8 cellular contexts compared by ENCODE assay signal in the genomic region with DNA sequence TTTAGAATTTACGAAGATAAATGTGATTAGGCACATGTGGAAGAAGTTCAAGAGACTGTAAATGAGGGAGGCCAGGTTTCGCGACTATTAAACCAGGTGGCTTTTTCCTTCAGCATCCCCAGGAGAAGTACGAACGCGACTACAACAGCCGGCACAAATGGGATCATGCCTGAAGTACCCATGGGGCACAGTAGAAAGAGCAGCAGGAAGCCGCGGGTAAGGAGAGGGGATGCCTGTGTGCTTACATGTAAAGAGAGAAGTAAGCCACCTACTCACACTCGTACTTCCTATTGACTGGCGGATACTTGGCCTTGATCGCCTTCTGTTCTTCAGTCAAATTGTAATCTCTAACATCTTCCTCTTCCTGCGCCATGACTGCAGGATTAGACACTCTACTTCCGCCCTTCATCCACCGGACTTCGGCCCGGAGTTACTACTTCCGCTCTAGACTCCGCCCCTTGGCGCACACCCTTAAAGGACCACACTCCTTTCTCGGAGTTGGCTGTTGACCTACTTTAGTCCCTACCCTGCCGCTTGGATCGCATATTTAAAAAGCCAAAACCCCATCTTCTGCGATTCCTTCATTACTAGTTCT. TPM values are rescaled to one million over a fixed set of nuclear protein-coding genes. Genes with fewer than 3 reads are reported as not detected.
DNase-seq lines count a peak whose midpoint lies in the region; ATAC-seq and TF ChIP-seq lines count a peak whose summit lies in the region.

A gene (minus strand): TSS at position 394 of the 595 bp plus-strand sequence. CDS start 21 bp downstream, at position 373.

- H3K9me3 Mint-ChIP-seq in nephron progenitor cell, result no peaks in the 10 kb centered on the region
- no peaks in the 10 kb centered on the region for H3K9me3 Mint-ChIP-seq in stimulated activated naive CD8-positive, alpha-beta T cell treated with anti-CD3 and anti-CD28 coated beads, Interleukin-15, amount 100 ng/mL, for 72 hours

- H3K4me3 Mint-ChIP-seq in nephron progenitor cell, result peak within 1 kb of the TSS; percentile 97
- peak within 1 kb of the TSS; percentile 88 to 91 for H3K4me3 Mint-ChIP-seq in stimulated activated naive CD8-positive, alpha-beta T cell treated with anti-CD3 and anti-CD28 coated beads, Interleukin-15, amount 100 ng/mL, for 72 hours

- peak; percentile 84 for ATAC-seq in stimulated activated naive CD8-positive, alpha-beta T cell treated with anti-CD3 and anti-CD28 coated beads, Interleukin-15, amount 100 ng/mL, for 72 hours

- H3K27me3 Mint-ChIP-seq in nephron progenitor cell (ENCODE audit: low read depth, poor library complexity), result no peaks in the 10 kb centered on the region
- H3K27me3 Mint-ChIP-seq in stimulated activated naive CD8-positive, alpha-beta T cell treated with anti-CD3 and anti-CD28 coated beads, Interleukin-15, amount 100 ng/mL, for 72 hours, result no peaks in the 10 kb centered on the region

- peak within 1 kb of the TSS; percentile 100 for H3K27ac Mint-ChIP-seq in nephron progenitor cell
- H3K27ac Mint-ChIP-seq in stimulated activated naive CD8-positive, alpha-beta T cell treated with anti-CD3 and anti-CD28 coated beads, Interleukin-15, amount 100 ng/mL, for 72 hours, result peak within 1 kb of the TSS; percentile 99 to 100

- no peak for TF ChIP-seq CTCF in nephron progenitor cell (IDR thresholded peaks at IDR 0.05)

- H3K4me1 Mint-ChIP-seq in nephron progenitor cell, result peaks cover 51% of the 10 kb centered on the region
- H3K4me1 Mint-ChIP-seq in stimulated activated naive CD8-positive, alpha-beta T cell treated with anti-CD3 and anti-CD28 coated beads, Interleukin-15, amount 100 ng/mL, for 72 hours, result peaks cover 54% of the 10 kb centered on the region

- DNase-seq in Daoy (ENCODE audit: low read depth), result peak; percentile 95
- DNase-seq in GOT3 (lab: John Stamatoyannopoulos, UW), result peak; percentile 48
- peak; percentile 96 for DNase-seq in M059J (ENCODE audit: low read depth)
- DNase-seq in SHP77 (lab: John Stamatoyannopoulos, UW), result peak; percentile 86 to 90
- peak; percentile 81 for DNase-seq in activated effector memory CD4-positive, alpha-beta T cell treated with Interleukin-2 at 50 U/mL for 16 hours
- peak; percentile 83 for DNase-seq in fibroblast of the conjunctiva (ENCODE audit: low read depth)
- peak; percentile 81 for DNase-seq in nephron progenitor cell
- DNase-seq in stimulated activated naive CD8-positive, alpha-beta T cell treated with anti-CD3 and anti-CD28 coated beads, Interleukin-15, amount 100 ng/mL, for 72 hours, result peak; percentile 84 to 89

- peaks cover 54% of the 10 kb centered on the region for H3K36me3 Mint-ChIP-seq in nephron progenitor cell (ENCODE audit: low read depth)

RNA-seq across cellular contexts. Expression of the gene that starts here (rescaled TPM):
- 94.3 and 101 TPM in 2 replicates for total RNA-seq in Daoy (2014; rRNA removed; shearing (Covaris generic))
- 85.1 and 88.1 TPM in 2 replicates for total RNA-seq in M059J (2014; rRNA removed; shearing (Covaris generic))

Comparison
In these comparisons a context has a peak if more than half of its experiments do, and no peak if none do; other contexts are left out.
1. Peak in every context shown above with its lines: DNase-seq and ATAC-seq.